Comparison of ENCODE assay signal across 8 cellular contexts in genomic region chr2:3376821-3377220, GRCh38. TPM values are rescaled to one million over a fixed set of nuclear protein-coding genes. Genes with fewer than 3 reads are reported as not detected.
A peak's percentile ranks its signal among the peaks of the same experiment; 100 is the strongest.
DNase-seq lines count a peak whose midpoint lies in the region; ATAC-seq and TF ChIP-seq lines count a peak whose summit lies in the region.

No MANE protein-coding gene starts in this region.

- 63 to 66% (median 65%) methylated on average over 6 of the region's 6 CpGs for WGBS in psoas muscle, 3 donors

- ATAC-seq in psoas muscle = no peak
- ATAC-seq in GM21526 (IDR thresholded peaks at IDR 0.05; ENCODE audit: low FRiP score, unreplicated experiment) = no peak

- H3K9ac ChIP-seq in fibroblast of lung (ENCODE audit: insufficient read depth, low read length) = no peak overlapping the region

- peaks cover 23% of the 10 kb centered on the region for H3K4me1 ChIP-seq in SJSA1 (replicated peaks)
- H3K4me1 ChIP-seq in fibroblast of lung (ENCODE audit: control insufficient read depth, extremely low read depth, insufficient read depth, low read length) = peaks cover 11% of the 10 kb centered on the region
- H3K4me1 ChIP-seq in psoas muscle = peaks cover 34% of the 10 kb centered on the region

- peak overlapping the region; percentile 96 for H3K4me3 ChIP-seq in GM08714 (ENCODE audit: low read length)
- peak overlapping the region; percentile 68 for H3K4me3 ChIP-seq in SJSA1
- H3K4me3 ChIP-seq in fibroblast of lung (replicated peaks in 1 of 4; ENCODE audit: control extremely low read depth in 1 of 4, insufficient read depth in 1 of 4, low read depth in 3 of 4, low read length in 4 of 4) = peak overlapping the region; percentile 69 to 97 (median 83)
- peak overlapping the region; percentile 92 for H3K4me3 ChIP-seq in psoas muscle

- H3K27ac ChIP-seq in SJSA1 = no peak overlapping the region
- no peak overlapping the region for H3K27ac ChIP-seq in fibroblast of lung (ENCODE audit: insufficient read depth, low read length)
- H3K27ac ChIP-seq in psoas muscle = no peak overlapping the region

- H3K27me3 ChIP-seq in SJSA1 (replicated peaks) (no peaks in the 10 kb centered on the region), fibroblast of lung (ENCODE audit: control insufficient read depth, insufficient read depth, low read length) (no peaks in the 10 kb centered on the region), psoas muscle (ENCODE audit: insufficient read depth in 3 of 3, low read length in 2 of 3) (no peaks in the 10 kb centered on the region)

- H3K36me3 ChIP-seq in SJSA1 = peaks cover 23% of the 10 kb centered on the region
- peaks cover 2% of the 10 kb centered on the region for H3K36me3 ChIP-seq in fibroblast of lung (ENCODE audit: control insufficient read depth, insufficient read depth, low read length)
- H3K36me3 ChIP-seq in psoas muscle (ENCODE audit: insufficient read depth in 1 of 2, low read depth in 1 of 2) = peaks cover 0 to 10% of the 10 kb centered on the region in 2 donors

- DNase-seq in SJSA1 (ENCODE audit: low read depth in 1 of 2, low spot score in 2 of 2) (no peak), fibroblast of lung (ENCODE audit: low read depth in 2 of 2) (no peak), psoas muscle (no peak), SKM-1 (lab: John Stamatoyannopoulos, UW; ENCODE audit: unreplicated experiment) (no peak), D341Med (ENCODE audit: low spot score) (no peak), HK-2 (ENCODE audit: unreplicated experiment) (no peak)

- no peak for TF ChIP-seq CTCF in fibroblast of lung (conservative IDR thresholded peaks at IDR 0.05 in 1 of 2, IDR thresholded peaks at IDR 0.05 in 1 of 2; ENCODE audit: low read depth in 1 of 2, low read length in 2 of 2)
- no peak for TF ChIP-seq CTCF in psoas muscle (IDR thresholded peaks at IDR 0.05)

- no peak overlapping the region for H2AFZ ChIP-seq in fibroblast of lung (ENCODE audit: low read length)

- H3K79me2 ChIP-seq in fibroblast of lung (ENCODE audit: control insufficient read depth, insufficient read depth, low read length) = peaks cover 28% of the 10 kb centered on the region

- H3K4me2 ChIP-seq in fibroblast of lung (ENCODE audit: extremely low read depth, insufficient read depth, low read length) = peak overlapping the region; percentile 87

- intact Hi-C loops in psoas muscle (cut with DNase I) = loop anchor here (2.0 to 10.0 kb wide), 3 partner anchors 74 to 762 kb away; partner anchors contain the start of gene RPS7 (in 1 of the 2)

- H4K20me1 ChIP-seq in fibroblast of lung (ENCODE audit: control insufficient read depth, extremely low read depth, insufficient read depth, low read length) = no peaks in the 10 kb centered on the region

- H3K9me3 ChIP-seq in SJSA1 (replicated peaks) (no peaks in the 10 kb centered on the region), fibroblast of lung (ENCODE audit: control insufficient read depth, insufficient read depth, low read depth, low read length) (no peaks in the 10 kb centered on the region), psoas muscle (no peaks in the 10 kb centered on the region)

RNA-seq across cellular contexts. Expression of gene EIPR1, which starts 0.8 kb away (rescaled TPM):
- 40.0 and 63.6 TPM in 2 replicates for total RNA-seq in SJSA1 (2014; rRNA removed; shearing (Covaris generic))
- total RNA-seq in fibroblast of lung (15.2 and 22.3 TPM in 2 replicates), psoas muscle (10 to 100 TPM in 3 of 4 donors, 1 to 10 TPM in 1; 9.7 to 18.7 (median 12.3) TPM)
- polyA plus RNA-seq in fibroblast of lung (23.9 and 34.6 TPM in 2 replicates), psoas muscle (10 to 100 TPM; 11.5 to 42.1 (median 28.1) TPM)
- polyA plus RNA-seq in fibroblast of lung (2012) = 22.0 and 31.7 TPM in 2 replicates
- 27.1 and 38.0 TPM in 2 replicates for polyA minus RNA-seq in fibroblast of lung (ENCODE audit: low replicate concordance)

RNA-seq across cellular contexts. Expression of gene TRAPPC12, which starts 2.7 kb away (rescaled TPM):
- total RNA-seq in SJSA1 (2014; rRNA removed; shearing (Covaris generic)) = 43.8 and 56.1 TPM in 2 replicates
- total RNA-seq in fibroblast of lung (49.1 and 53.2 TPM in 2 replicates), psoas muscle (10 to 100 TPM; 56.7 to 90.3 (median 66.9) TPM)
- polyA plus RNA-seq in fibroblast of lung (33.7 and 52.0 TPM in 2 replicates), psoas muscle (10 to 100 TPM; 28.7 to 50.9 (median 34.2) TPM)
- polyA plus RNA-seq in fibroblast of lung (2012) = 61.6 and 74.5 TPM in 2 replicates
- 150 and 207 TPM in 2 replicates for polyA minus RNA-seq in fibroblast of lung (ENCODE audit: low replicate concordance)
